Comparison of ENCODE assay signal across 8 cellular contexts in the genomic region with DNA sequence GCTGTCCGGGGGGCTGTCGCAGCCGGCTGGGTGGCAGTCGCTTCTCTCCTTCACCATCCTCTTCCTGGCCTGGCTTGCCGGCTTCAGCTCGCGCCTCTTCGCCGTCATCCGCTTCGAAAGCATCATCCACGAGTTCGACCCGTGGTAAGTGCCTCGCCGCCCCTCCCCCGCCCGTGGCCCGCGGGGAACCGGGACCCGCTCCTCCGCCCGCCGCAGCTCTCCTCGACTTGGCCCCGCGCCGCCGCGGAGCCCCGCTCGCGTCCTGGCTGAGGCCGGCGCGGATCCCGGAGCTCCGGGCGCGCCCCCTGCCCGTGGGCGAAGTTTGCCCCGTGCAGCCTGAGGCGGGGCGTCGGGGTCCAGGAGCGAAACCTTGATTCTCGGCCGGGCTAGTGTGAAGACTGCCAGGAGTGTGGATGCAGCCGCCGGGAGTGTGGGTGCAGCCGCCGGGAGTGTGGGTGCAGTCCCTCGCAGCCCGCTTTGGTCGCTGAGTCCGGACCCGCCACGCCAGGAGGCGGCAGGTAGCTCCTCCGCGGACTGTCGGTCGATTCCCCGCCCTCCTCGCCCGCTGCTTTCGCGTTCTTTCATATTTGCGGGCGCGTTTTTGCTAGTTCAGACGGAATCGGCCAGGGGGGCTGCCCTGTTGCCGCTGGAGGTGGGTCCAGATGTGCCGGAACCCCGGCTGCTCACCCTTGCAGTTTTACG. TPM values are rescaled to one million over a fixed set of nuclear protein-coding genes. Genes with fewer than 3 reads are reported as not detected.
DNase-seq lines count a peak whose midpoint lies in the region; ATAC-seq and TF ChIP-seq lines count a peak whose summit lies in the region.

No MANE protein-coding gene starts in this region.

- peak in 1 of 3 donors; percentile 2 for ATAC-seq in natural killer cell
- peak; percentile 9 for ATAC-seq in stimulated activated naive CD8-positive, alpha-beta T cell treated with anti-CD3 and anti-CD28 coated beads, Interleukin-15, amount 100 ng/mL, for 72 hours

- no peaks in the 10 kb centered on the region for H3K27me3 Mint-ChIP-seq in activated T-cell treated with anti-CD3 and anti-CD28 coated beads, Interleukin-2, amount 50 U/mL, for 24 hours
- H3K27me3 Mint-ChIP-seq in natural killer cell (ENCODE audit: low read depth in 2 of 2), result no peaks in the 10 kb centered on the region
- H3K27me3 Mint-ChIP-seq in stimulated activated naive CD8-positive, alpha-beta T cell treated with anti-CD3 and anti-CD28 coated beads, Interleukin-15, amount 100 ng/mL, for 72 hours, result no peaks in the 10 kb centered on the region

- DNase-seq in GM10248 (ENCODE audit: extremely low spot score) (peak; percentile 39), HAP-1 (ENCODE audit: low spot score in 2 of 2) (peak in 1 of 2 experiments; percentile 61), NCI-H146 treated with DMSO at 0.1 percent for 48 hours (lab: John Stamatoyannopoulos, UW; ENCODE audit: unreplicated experiment) (peak; percentile 13), esophagus squamous epithelium (lab: John Stamatoyannopoulos, UW) (no peak), natural killer cell (peak; percentile 60), COR-L47 (lab: John Stamatoyannopoulos, UW) (no peak)
- peak; percentile 75 for DNase-seq in activated T-cell treated with anti-CD3 and anti-CD28 coated beads, Interleukin-2, amount 50 U/mL, for 24 hours
- DNase-seq in stimulated activated naive CD8-positive, alpha-beta T cell treated with anti-CD3 and anti-CD28 coated beads, Interleukin-15, amount 100 ng/mL, for 72 hours, result peak; percentile 66 to 71

- H3K4me3 Mint-ChIP-seq in activated T-cell treated with anti-CD3 and anti-CD28 coated beads, Interleukin-2, amount 50 U/mL, for 24 hours, result no peak overlapping the region
- H3K4me3 Mint-ChIP-seq in natural killer cell, result peak overlapping the region; percentile 99
- peak overlapping the region; percentile 95 for H3K4me3 Mint-ChIP-seq in stimulated activated naive CD8-positive, alpha-beta T cell treated with anti-CD3 and anti-CD28 coated beads, Interleukin-15, amount 100 ng/mL, for 72 hours

- H3K9me3 ChIP-seq in HAP-1 (no peaks in the 10 kb centered on the region), esophagus squamous epithelium (no peaks in the 10 kb centered on the region)

- H3K36me3 Mint-ChIP-seq in activated T-cell treated with anti-CD3 and anti-CD28 coated beads, Interleukin-2, amount 50 U/mL, for 24 hours (ENCODE audit: low read depth), result peaks cover 39% of the 10 kb centered on the region
- H3K36me3 Mint-ChIP-seq in natural killer cell, result no peaks in the 10 kb centered on the region

- in situ Hi-C loops in HAP-1 (cut with MboI; ENCODE audit: low sequenced_read_pairs), result no loop called here

- H3K27me3 ChIP-seq in HAP-1 (ENCODE audit: low read depth) (no peaks in the 10 kb centered on the region), esophagus squamous epithelium (no peaks in the 10 kb centered on the region)

- H3K4me3 ChIP-seq in HAP-1 (peak overlapping the region; percentile 87), esophagus squamous epithelium (peak overlapping the region; percentile 84 to 97 (median 93))

- CTCF ChIA-PET in GM10248 (lab: Yijun Ruan, JAX), result interaction anchor here (1.0 to 3.1 kb wide), 14 partner anchors 9 to 763 kb away, joined by 3 to 14 read pairs (median 4); no protein-coding TSS in a partner anchor

- intact Hi-C loops in esophagus squamous epithelium (cut with DNase I), result no loop called here
- intact Hi-C loops in natural killer cell (cut with micrococcal nuclease), result loop anchor here (2.0 to 10.0 kb wide), 3 partner anchors 13 to 1151 kb away; a partner anchor contains a TSS

- H3K4me1 ChIP-seq in HAP-1 (peaks cover 22% of the 10 kb centered on the region), esophagus squamous epithelium (peaks cover 7 to 58% (median 27%) of the 10 kb centered on the region in 3 donors)

- peaks cover 41% of the 10 kb centered on the region for H3K4me1 Mint-ChIP-seq in activated T-cell treated with anti-CD3 and anti-CD28 coated beads, Interleukin-2, amount 50 U/mL, for 24 hours (ENCODE audit: low read depth)
- peaks cover 42 to 45% of the 10 kb centered on the region in 2 donors for H3K4me1 Mint-ChIP-seq in natural killer cell
- H3K4me1 Mint-ChIP-seq in stimulated activated naive CD8-positive, alpha-beta T cell treated with anti-CD3 and anti-CD28 coated beads, Interleukin-15, amount 100 ng/mL, for 72 hours, result peaks cover 24% of the 10 kb centered on the region

- TF ChIP-seq CTCF in GM10248 (IDR thresholded peaks at IDR 0.05; ENCODE audit: control extremely low read depth, extremely low read depth, low read depth, missing control alignments), result peak; percentile 15
- no peak for TF ChIP-seq CTCF in esophagus squamous epithelium (IDR thresholded peaks at IDR 0.05)
- TF ChIP-seq CTCF in natural killer cell (IDR thresholded peaks at IDR 0.05), result no peak

- H3K27ac Mint-ChIP-seq in activated T-cell treated with anti-CD3 and anti-CD28 coated beads, Interleukin-2, amount 50 U/mL, for 24 hours, result peak overlapping the region; percentile 92
- H3K27ac Mint-ChIP-seq in natural killer cell, result peak overlapping the region; percentile 94 to 99
- peak overlapping the region; percentile 94 for H3K27ac Mint-ChIP-seq in stimulated activated naive CD8-positive, alpha-beta T cell treated with anti-CD3 and anti-CD28 coated beads, Interleukin-15, amount 100 ng/mL, for 72 hours

- H3K9me3 Mint-ChIP-seq in activated T-cell treated with anti-CD3 and anti-CD28 coated beads, Interleukin-2, amount 50 U/mL, for 24 hours, result no peaks in the 10 kb centered on the region
- H3K9me3 Mint-ChIP-seq in natural killer cell, result no peaks in the 10 kb centered on the region
- no peaks in the 10 kb centered on the region for H3K9me3 Mint-ChIP-seq in stimulated activated naive CD8-positive, alpha-beta T cell treated with anti-CD3 and anti-CD28 coated beads, Interleukin-15, amount 100 ng/mL, for 72 hours

- no peak for TF ChIP-seq POLR2A in esophagus squamous epithelium (IDR thresholded peaks at IDR 0.05)

- peaks cover 10% of the 10 kb centered on the region for H3K36me3 ChIP-seq in HAP-1 (replicated peaks)
- H3K36me3 ChIP-seq in esophagus squamous epithelium, result no peaks in the 10 kb centered on the region

- peak overlapping the region; percentile 85 to 99 (median 96) for H3K27ac ChIP-seq in esophagus squamous epithelium

- WGBS in esophagus squamous epithelium, 2 donors, result 0% methylated on average over 9 to 14 of the region's 79 CpGs

- POLR2A ChIA-PET in GM10248 (lab: Yijun Ruan, JAX), result interaction anchor here (0.9 to 2.4 kb wide), 5 partner anchors 13 to 298 kb away, joined by 4 to 12 read pairs (median 6); no protein-coding TSS in a partner anchor

RNA-seq across cellular contexts. Expression of a gene that starts 0.6 kb away (rescaled TPM):
- total RNA-seq in esophagus squamous epithelium (100 to 1,000 TPM in 2 of 4 donors, 10 to 100 TPM in 2; 82.1 to 123 (median 93.5) TPM), natural killer cell (100 to 1,000 TPM in 1 of 3 donors, 10 to 100 TPM in 2; 83.4 to 132 (median 99.0) TPM)

Comparison
In these comparisons a context has a peak if more than half of its experiments do, and no peak if none do; other contexts are left out.
1. DNase-seq: peak in GM10248 (single experiment), NCI-H146 treated with DMSO at 0.1 percent for 48 hours (single experiment), activated T-cell treated with anti-CD3 and anti-CD28 coated beads, Interleukin-2, amount 50 U/mL, for 24 hours (single experiment), natural killer cell (single experiment) and stimulated activated naive CD8-positive, alpha-beta T cell treated with anti-CD3 and anti-CD28 coated beads, Interleukin-15, amount 100 ng/mL, for 72 hours (2 of 2); none in esophagus squamous epithelium (single experiment) and COR-L47 (single experiment).
2. Peak in every context shown above with its lines, with median percentiles within 50 percentile points of each other: H3K27ac Mint-ChIP-seq.